1 cellular context compared by ENCODE assay signal in genomic region chr3:149000207-149000745, GRCh38.
TF ChIP-seq lines count a peak whose summit lies in the region.

No MANE protein-coding gene starts in this region.

TF ChIP-seq in HepG2, 621 proteins besides CTCF, POLR2A, EP300 and RAD21:
- TF ChIP-seq CEBPB (IDR thresholded peaks at IDR 0.05; ENCODE audit: borderline replicate concordance, low read depth, low read length) (peak; percentile 38; the same call in 1 of the 2 replicates), SNAPC5 (CRISPR knock-in tag; IDR thresholded peaks at IDR 0.05; ENCODE audit: borderline replicate concordance) (no peak)
